In genomic region chr6:125477849-125478248, GRCh38 we compare ENCODE assay signal across 20 cellular contexts.
"Had no signal": no experiment of that assay in that cellular context is flagged by ENCODE, and none has a peak within 500 bp of the region (broad histone marks: within the 10 kb centered on the region; RNA-seq: fewer than 3 reads in every experiment).

No MANE protein-coding gene starts in this region.

- H3K36me3 ChIP-seq: colonic mucosa, esophagus muscularis mucosa, heart right ventricle, neutrophil, thoracic aorta had no signal

- H3K9ac ChIP-seq: SK-N-SH had no signal

- H3K27me3 ChIP-seq: colonic mucosa, esophagus muscularis mucosa, heart right ventricle, neutrophil had no signal

- H3K9me3 ChIP-seq: colonic mucosa, esophagus muscularis mucosa, heart right ventricle, mucosa of descending colon, neutrophil, SK-N-SH, thoracic aorta had no signal

- DNase-seq: activated CD4-positive, alpha-beta T cell treated with anti-CD3 and anti-CD28 coated beads for 1 hour; activated CD4-positive, alpha-beta T cell treated with anti-CD3 and anti-CD28 coated beads, Interleukin-2, amount 50 U/mL, for 48 hours; activated naive CD4-positive, alpha-beta T cell treated with anti-CD3 and anti-CD28 coated beads for 36 hours; central memory CD4-positive, alpha-beta T cell; colonic mucosa; effector CD4-positive, alpha-beta T cell; heart right ventricle; left cardiac atrium; mucosa of descending colon; naive thymus-derived CD8-positive, alpha-beta T cell; posterior cingulate gyrus; retina; SK-N-SH; small intestine; T-cell; T1000 had no signal

- H3K4me3 ChIP-seq: colonic mucosa, esophagus muscularis mucosa, heart right ventricle, mucosa of descending colon, thoracic aorta had no signal

- H3K4me1 ChIP-seq: colonic mucosa, esophagus muscularis mucosa had no signal

- H3K4me2 ChIP-seq: SK-N-SH had no signal

- H3K27ac ChIP-seq: colonic mucosa, esophagus muscularis mucosa, heart right ventricle, neutrophil, thoracic aorta, VCaP had no signal
